ENCODE assay signal across 1 cellular context in the genomic region with DNA sequence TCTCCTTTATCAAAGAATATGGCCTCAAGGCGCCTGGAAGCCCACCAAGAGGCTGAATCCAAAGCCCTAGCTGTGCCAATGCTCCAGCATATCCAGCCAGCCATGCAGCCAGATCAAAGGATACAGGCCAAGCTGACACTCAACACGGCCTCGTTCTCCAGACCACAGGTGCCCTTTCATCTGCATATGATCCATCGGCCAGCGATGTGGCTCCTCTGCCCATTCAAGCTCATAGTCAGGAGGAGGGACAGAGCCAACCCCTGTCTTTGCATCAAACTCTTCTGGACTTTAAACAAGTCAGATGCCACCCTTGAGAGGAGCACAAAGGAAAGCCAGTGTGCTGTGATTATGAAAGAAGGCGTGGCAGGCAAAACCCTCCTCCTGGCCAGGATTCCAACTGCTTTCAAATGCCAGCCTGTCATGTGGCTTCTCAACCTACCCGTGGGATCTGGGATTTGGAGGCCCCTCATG.
TF ChIP-seq lines count a peak whose summit lies in the region.

No MANE protein-coding gene starts in this region.

TF ChIP-seq in HepG2, 621 proteins besides CTCF, POLR2A, EP300 and RAD21:
- TF ChIP-seq ERF (CRISPR knock-in tag; IDR thresholded peaks at IDR 0.05) (no peak), KAT7 (CRISPR knock-in tag; IDR thresholded peaks at IDR 0.05; ENCODE audit: borderline replicate concordance) (no peak), ZNF777 (CRISPR knock-in tag; IDR thresholded peaks at IDR 0.05) (no peak), ZNF460 (CRISPR knock-in tag; IDR thresholded peaks at IDR 0.05; ENCODE audit: borderline replicate concordance) (no peak), ZNF761 (CRISPR knock-in tag; conservative IDR thresholded peaks at IDR 0.05) (no peak), TP53 (CRISPR knock-in tag; conservative IDR thresholded peaks at IDR 0.05) (no peak), THAP9 (CRISPR knock-in tag; IDR thresholded peaks at IDR 0.05; ENCODE audit: borderline replicate concordance) (no peak), FOSL2 (CRISPR knock-in tag; IDR thresholded peaks at IDR 0.05) (no peak), HNRNPK (IDR thresholded peaks at IDR 0.05; ENCODE audit: low read depth, low read length, poor library complexity, severe bottlenecking) (no peak), ZBTB8A (CRISPR knock-in tag; IDR thresholded peaks at IDR 0.05; ENCODE audit: borderline replicate concordance, low read depth) (no peak), ZFP90 (CRISPR knock-in tag; IDR thresholded peaks at IDR 0.05; ENCODE audit: borderline replicate concordance) (no peak), KLF13 (CRISPR knock-in tag; IDR thresholded peaks at IDR 0.05) (no peak), ZNF766 (CRISPR knock-in tag; IDR thresholded peaks at IDR 0.05; ENCODE audit: borderline replicate concordance) (no peak), AHR (CRISPR knock-in tag; IDR thresholded peaks at IDR 0.05) (no peak), ZNF17 (CRISPR knock-in tag; IDR thresholded peaks at IDR 0.05) (no peak), SMAD1 (CRISPR knock-in tag; IDR thresholded peaks at IDR 0.05; ENCODE audit: borderline replicate concordance, low read depth) (no peak)
- TF ChIP-seq, protein P1, sequence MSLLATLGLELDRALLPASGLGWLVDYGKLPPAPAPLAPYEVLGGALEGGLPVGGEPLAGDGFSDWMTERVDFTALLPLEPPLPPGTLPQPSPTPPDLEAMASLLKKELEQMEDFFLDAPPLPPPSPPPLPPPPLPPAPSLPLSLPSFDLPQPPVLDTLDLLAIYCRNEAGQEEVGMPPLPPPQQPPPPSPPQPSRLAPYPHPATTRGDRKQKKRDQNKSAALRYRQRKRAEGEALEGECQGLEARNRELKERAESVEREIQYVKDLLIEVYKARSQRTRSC (CRISPR knock-in tag; IDR thresholded peaks at IDR 0.05; ENCODE audit: low read depth): no peak
- TF ChIP-seq, protein P2, sequence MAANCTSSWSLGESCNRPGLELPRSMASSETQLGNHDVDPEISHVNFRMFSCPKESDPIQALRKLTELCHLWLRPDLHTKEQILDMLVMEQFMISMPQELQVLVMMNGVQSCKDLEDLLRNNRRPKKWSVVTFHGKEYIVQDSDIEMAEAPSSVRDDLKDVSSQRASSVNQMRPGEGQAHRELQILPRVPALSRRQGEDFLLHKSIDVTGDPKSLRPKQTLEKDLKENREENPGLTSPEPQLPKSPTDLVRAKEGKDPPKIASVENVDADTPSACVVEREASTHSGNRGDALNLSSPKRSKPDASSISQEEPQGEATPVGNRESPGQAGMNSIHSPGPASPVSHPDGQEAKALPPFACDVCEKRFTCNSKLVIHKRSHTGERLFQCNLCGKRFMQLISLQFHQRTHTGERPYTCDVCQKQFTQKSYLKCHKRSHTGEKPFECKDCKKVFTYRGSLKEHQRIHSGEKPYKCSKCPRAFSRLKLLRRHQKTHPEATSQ (CRISPR knock-in tag; IDR thresholded peaks at IDR 0.05; ENCODE audit: borderline replicate concordance): no peak
